ENCODE assay signal across 8 cellular contexts in genomic region chr14:60151715-60152114, GRCh38. TPM values are rescaled to one million over a fixed set of nuclear protein-coding genes. Genes with fewer than 3 reads are reported as not detected.
DNase-seq lines count a peak whose midpoint lies in the region; ATAC-seq and TF ChIP-seq lines count a peak whose summit lies in the region.

No MANE protein-coding gene starts in this region.

- H3K36me3 Mint-ChIP-seq in activated T-helper 1 cell treated with anti-CD3 and anti-CD28 coated beads, Interleukin-12 subunit alpha, Interleukin-12 subunit beta, Interleukin-2, Interleukin-4 antibody, amounts not matched to agents 30 ng/mL and 10 ng/mL and 1 ng/mL, durations not matched to agents 14 hours and 24 hours and 36 hours (ENCODE audit: low read depth), result peaks cover 48% of the 10 kb centered on the region

- peak overlapping the region; percentile 26 for H3K4me3 Mint-ChIP-seq in activated T-helper 1 cell treated with anti-CD3 and anti-CD28 coated beads, Interleukin-12 subunit alpha, Interleukin-12 subunit beta, Interleukin-2, Interleukin-4 antibody, amounts not matched to agents 30 ng/mL and 10 ng/mL and 1 ng/mL, durations not matched to agents 14 hours and 24 hours and 36 hours

- H3K27ac Mint-ChIP-seq in activated T-helper 1 cell treated with anti-CD3 and anti-CD28 coated beads, Interleukin-12 subunit alpha, Interleukin-12 subunit beta, Interleukin-2, Interleukin-4 antibody, amounts not matched to agents 30 ng/mL and 10 ng/mL and 1 ng/mL, durations not matched to agents 14 hours and 24 hours and 36 hours, result peak overlapping the region; percentile 87

- H3K4me1 Mint-ChIP-seq in activated T-helper 1 cell treated with anti-CD3 and anti-CD28 coated beads, Interleukin-12 subunit alpha, Interleukin-12 subunit beta, Interleukin-2, Interleukin-4 antibody, amounts not matched to agents 30 ng/mL and 10 ng/mL and 1 ng/mL, durations not matched to agents 14 hours and 24 hours and 36 hours (ENCODE audit: low read depth), result peaks cover 42% of the 10 kb centered on the region

- DNase-seq in RKO (ENCODE audit: low spot score) (peak; percentile 98), fibroblast of the aortic adventitia (ENCODE audit: low read depth) (peak; percentile 72), psoas muscle (peak; percentile 88 to 94), ureter (ENCODE audit: low spot score) (peak; percentile 64), DMS79 (lab: John Stamatoyannopoulos, UW) (no peak)
- peak; percentile 50 for DNase-seq in activated T-helper 1 cell treated with anti-CD3 and anti-CD28 coated beads, Interleukin-12 subunit alpha, Interleukin-12 subunit beta, Interleukin-2, Interleukin-4 antibody, amounts not matched to agents 30 ng/mL and 10 ng/mL and 1 ng/mL, durations not matched to agents 14 hours and 24 hours and 36 hours (ENCODE audit: low spot score)

- H3K9me3 ChIP-seq in psoas muscle, result no peaks in the 10 kb centered on the region

- 9 to 13% (median 10%) methylated on average over 3 of the region's 3 CpGs for whole genome bisulfite sequencing in psoas muscle, 3 donors

- H3K4me3 ChIP-seq in fibroblast of the aortic adventitia (ENCODE audit: low read depth, low read length), result no peak overlapping the region
- H3K4me3 ChIP-seq in psoas muscle, result peak overlapping the region; percentile 35

- intact Hi-C loops in activated T-helper 1 cell treated with anti-CD3 and anti-CD28 coated beads, Interleukin-12 subunit alpha, Interleukin-12 subunit beta, Interleukin-2, Interleukin-4 antibody, amounts not matched to agents 30 ng/mL and 10 ng/mL and 1 ng/mL, durations not matched to agents 14 hours and 24 hours and 36 hours (cut with micrococcal nuclease), result loop anchor here (1.0 to 10.0 kb wide), 4 partner anchors 33 to 967 kb away; partner anchors contain the start of genes DAAM1 and PCNX4
- intact Hi-C loops in psoas muscle (cut with DNase I), result no loop called here

- no peak for TF ChIP-seq CTCF in fibroblast of the aortic adventitia (IDR thresholded peaks at IDR 0.05; ENCODE audit: insufficient read depth, low read length)
- no peak for TF ChIP-seq CTCF in psoas muscle (IDR thresholded peaks at IDR 0.05)

- H3K27ac ChIP-seq in psoas muscle, result peak overlapping the region; percentile 93

- no peaks in the 10 kb centered on the region for H3K9me3 Mint-ChIP-seq in activated T-helper 1 cell treated with anti-CD3 and anti-CD28 coated beads, Interleukin-12 subunit alpha, Interleukin-12 subunit beta, Interleukin-2, Interleukin-4 antibody, amounts not matched to agents 30 ng/mL and 10 ng/mL and 1 ng/mL, durations not matched to agents 14 hours and 24 hours and 36 hours

- no peaks in the 10 kb centered on the region for H3K27me3 ChIP-seq in psoas muscle (ENCODE audit: insufficient read depth in 3 of 3, low read length in 2 of 3)

- H3K4me1 ChIP-seq in psoas muscle, result peaks cover 51% of the 10 kb centered on the region

- peak; percentile 97 for ATAC-seq in GM18868 (IDR thresholded peaks at IDR 0.05; ENCODE audit: unreplicated experiment)
- ATAC-seq in HG03196 (IDR thresholded peaks at IDR 0.05; ENCODE audit: unreplicated experiment), result peak; percentile 87
- peak; percentile 94 to 97 (median 95) for ATAC-seq in psoas muscle

- H3K36me3 ChIP-seq in psoas muscle (ENCODE audit: insufficient read depth in 1 of 2, low read depth in 1 of 2), result peaks cover 19 to 87% of the 10 kb centered on the region in 2 donors

- no peaks in the 10 kb centered on the region for H3K27me3 Mint-ChIP-seq in activated T-helper 1 cell treated with anti-CD3 and anti-CD28 coated beads, Interleukin-12 subunit alpha, Interleukin-12 subunit beta, Interleukin-2, Interleukin-4 antibody, amounts not matched to agents 30 ng/mL and 10 ng/mL and 1 ng/mL, durations not matched to agents 14 hours and 24 hours and 36 hours (ENCODE audit: insufficient read depth)

RNA-seq across cellular contexts. Expression of gene DHRS7, which starts 13.5 kb away (rescaled TPM):
- total RNA-seq in activated T-helper 1 cell treated with anti-CD3 and anti-CD28 coated beads, Interleukin-12 subunit alpha, Interleukin-12 subunit beta, Interleukin-2, Interleukin-4 antibody, amounts not matched to agents 30 ng/mL and 10 ng/mL and 1 ng/mL, durations not matched to agents 14 hours and 24 hours and 36 hours, result 43.6 and 47.2 TPM in 2 replicates
- total RNA-seq in fibroblast of the aortic adventitia (ENCODE audit: low replicate concordance) (37.5 and 128 TPM in 2 replicates), psoas muscle (100 to 1,000 TPM; 239 to 605 (median 497) TPM), ureter (59.6 TPM)
- polyA plus RNA-seq in psoas muscle, result 100 to 1,000 TPM; 374 to 743 (median 492) TPM

RNA-seq across cellular contexts. Expression of gene PCNX4, which starts 60.0 kb away (rescaled TPM):
- 41.6 and 46.7 TPM in 2 replicates for total RNA-seq in activated T-helper 1 cell treated with anti-CD3 and anti-CD28 coated beads, Interleukin-12 subunit alpha, Interleukin-12 subunit beta, Interleukin-2, Interleukin-4 antibody, amounts not matched to agents 30 ng/mL and 10 ng/mL and 1 ng/mL, durations not matched to agents 14 hours and 24 hours and 36 hours
- total RNA-seq in fibroblast of the aortic adventitia (ENCODE audit: low replicate concordance) (114 and 256 TPM in 2 replicates), psoas muscle (10 to 100 TPM; 24.4 to 41.4 (median 38.5) TPM), ureter (47.4 TPM)
- 10 to 100 TPM; 13.0 to 21.6 (median 20.1) TPM for polyA plus RNA-seq in psoas muscle
